Comparison of ENCODE assay signal across 11 cellular contexts in the genomic region with DNA sequence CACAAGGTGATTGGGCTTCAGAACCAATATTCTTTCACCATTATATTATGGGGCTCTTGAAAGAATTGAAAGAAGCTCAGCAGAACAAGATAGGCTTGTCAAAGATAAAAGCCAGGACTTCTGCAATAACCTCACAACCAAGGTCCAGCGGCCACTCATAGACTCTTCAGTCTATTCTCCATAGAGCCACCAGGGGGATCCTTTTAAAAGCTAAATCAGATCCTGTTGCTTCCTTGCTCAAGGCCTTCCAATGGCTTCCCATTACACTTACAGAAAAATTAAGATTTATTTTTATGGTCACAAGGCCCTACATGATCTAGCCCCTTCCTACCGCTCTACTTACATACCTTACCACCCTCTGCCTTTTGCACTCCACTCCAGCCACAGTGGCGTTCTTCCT.
DNase-seq lines count a peak whose midpoint lies in the region; ATAC-seq, FAIRE-seq and TF ChIP-seq lines count a peak whose summit lies in the region.
"Had no signal": no experiment of that assay in that cellular context is flagged by ENCODE, and none has a peak within 500 bp of the region (broad histone marks: within the 10 kb centered on the region; RNA-seq: fewer than 3 reads in every experiment).

No MANE protein-coding gene starts in this region.

- BruUV-seq in OCI-LY7 (replicated peaks; lab: Mats Ljungman, UMichigan): no TSS peak

- H3K4me3 ChIP-seq in DND-41 (ENCODE audit: low read depth in 1 of 2, low read length in 2 of 2) (no peak overlapping the region), H7 (ENCODE audit: insufficient read depth, low read depth, low read length) (no peak overlapping the region), OCI-LY7 (ENCODE audit: low read depth, low read length, poor library complexity, severe bottlenecking) (no peak overlapping the region), kidney epithelial cell (ENCODE audit: low read depth, low read length) (no peak overlapping the region), small intestine (ENCODE audit: low read depth in 1 of 2, low read length in 2 of 2) (no peak overlapping the region)

- no peaks in the 10 kb centered on the region for H3K4me1 Mint-ChIP-seq in activated CD4-positive, alpha-beta memory T cell treated with anti-CD3 and anti-CD28 coated beads, Interleukin-2, amount 10 ng/mL, durations not matched to agents 7 days and 5 days
- no peaks in the 10 kb centered on the region for H3K4me1 Mint-ChIP-seq in activated naive CD8-positive, alpha-beta T cell treated with anti-CD3 and anti-CD28 coated beads for 36 hours
- H3K4me1 Mint-ChIP-seq: activated naive CD4-positive, alpha-beta T cell treated with anti-CD3 and anti-CD28 coated beads, Interleukin-2, amount 50 U/mL, for 24 hours had no signal

- H3K4me1 ChIP-seq in DND-41 (ENCODE audit: insufficient read depth, low read length) (no peaks in the 10 kb centered on the region), OCI-LY7 (ENCODE audit: insufficient read depth, low read length, poor library complexity, severe bottlenecking) (no peaks in the 10 kb centered on the region), small intestine (ENCODE audit: control insufficient read depth in 2 of 2, insufficient read depth in 1 of 2, low read depth in 1 of 2, low read length in 1 of 2) (no peaks in the 10 kb centered on the region)

- CTCF ChIA-PET in OCI-LY7 (lab: Charles Lee; ENCODE audit: unreplicated experiment): no interaction called here
- CTCF ChIA-PET in activated CD4-positive, alpha-beta memory T cell treated with anti-CD3 and anti-CD28 coated beads, Interleukin-2, amount 10 ng/mL, durations not matched to agents 7 days and 5 days (lab: Charles Lee): interaction anchor here (0.7 kb wide), 1 partner anchor 176 kb away, joined by 3 read pairs; no protein-coding TSS in a partner anchor

- H3K36me3 Mint-ChIP-seq in activated CD4-positive, alpha-beta memory T cell treated with anti-CD3 and anti-CD28 coated beads, Interleukin-2, amount 10 ng/mL, durations not matched to agents 7 days and 5 days (ENCODE audit: low read depth): no peaks in the 10 kb centered on the region
- peaks cover 4% of the 10 kb centered on the region for H3K36me3 Mint-ChIP-seq in activated naive CD8-positive, alpha-beta T cell treated with anti-CD3 and anti-CD28 coated beads for 36 hours
- H3K36me3 Mint-ChIP-seq: activated naive CD4-positive, alpha-beta T cell treated with anti-CD3 and anti-CD28 coated beads, Interleukin-2, amount 50 U/mL, for 24 hours had no signal

- no peak overlapping the region for H3K9ac ChIP-seq in DND-41 (ENCODE audit: low read depth, low read length)

- H3K4me2 ChIP-seq in DND-41 (ENCODE audit: insufficient read depth, low read length) (no peak overlapping the region), OCI-LY7 (ENCODE audit: low read length) (no peak overlapping the region)

- H3K9me3 Mint-ChIP-seq in activated CD4-positive, alpha-beta memory T cell treated with anti-CD3 and anti-CD28 coated beads, Interleukin-2, amount 10 ng/mL, durations not matched to agents 7 days and 5 days: no peaks in the 10 kb centered on the region
- peaks cover 3% of the 10 kb centered on the region for H3K9me3 Mint-ChIP-seq in activated naive CD8-positive, alpha-beta T cell treated with anti-CD3 and anti-CD28 coated beads for 36 hours
- H3K9me3 Mint-ChIP-seq: activated naive CD4-positive, alpha-beta T cell treated with anti-CD3 and anti-CD28 coated beads, Interleukin-2, amount 50 U/mL, for 24 hours had no signal

- H3K4me3 Mint-ChIP-seq in activated CD4-positive, alpha-beta memory T cell treated with anti-CD3 and anti-CD28 coated beads, Interleukin-2, amount 10 ng/mL, durations not matched to agents 7 days and 5 days: no peak overlapping the region
- no peak overlapping the region for H3K4me3 Mint-ChIP-seq in activated naive CD8-positive, alpha-beta T cell treated with anti-CD3 and anti-CD28 coated beads for 36 hours
- H3K4me3 Mint-ChIP-seq: activated naive CD4-positive, alpha-beta T cell treated with anti-CD3 and anti-CD28 coated beads, Interleukin-2, amount 50 U/mL, for 24 hours had no signal

- no peaks in the 10 kb centered on the region for H3K79me2 ChIP-seq in DND-41 (ENCODE audit: insufficient read depth, low read length)
- no peaks in the 10 kb centered on the region for H3K79me2 ChIP-seq in OCI-LY7 (ENCODE audit: insufficient read depth, low read depth, low read length)

- peak; percentile 44 for TF ChIP-seq CTCF in DND-41 (IDR thresholded peaks at IDR 0.05; ENCODE audit: borderline replicate concordance, extremely low read depth, low read length, poor library complexity, severe bottlenecking)
- TF ChIP-seq CTCF in OCI-LY7 (conservative IDR thresholded peaks at IDR 0.05; ENCODE audit: low read length): peak; percentile 70
- TF ChIP-seq CTCF in kidney epithelial cell (IDR thresholded peaks at IDR 0.05; ENCODE audit: insufficient read depth, low read length, poor library complexity, severe bottlenecking): peak; percentile 25

- DNase-seq in DND-41: no peak
- DNase-seq in H7: peak; percentile 26
- peak; percentile 33 for DNase-seq in OCI-LY7 (ENCODE audit: low spot score)
- no peak for DNase-seq in kidney epithelial cell (ENCODE audit: low read depth)
- DNase-seq in HCEC 1CT: no peak
- DNase-seq in activated CD4-positive, alpha-beta memory T cell treated with anti-CD3 and anti-CD28 coated beads, Interleukin-2, amount 10 ng/mL, durations not matched to agents 7 days and 5 days: no peak
- DNase-seq in small intestine: no peak
- no peak for DNase-seq in activated naive CD8-positive, alpha-beta T cell treated with anti-CD3 and anti-CD28 coated beads for 36 hours

- H3K27me3 Mint-ChIP-seq in activated CD4-positive, alpha-beta memory T cell treated with anti-CD3 and anti-CD28 coated beads, Interleukin-2, amount 10 ng/mL, durations not matched to agents 7 days and 5 days: no peaks in the 10 kb centered on the region
- no peaks in the 10 kb centered on the region for H3K27me3 Mint-ChIP-seq in activated naive CD8-positive, alpha-beta T cell treated with anti-CD3 and anti-CD28 coated beads for 36 hours
- H3K27me3 Mint-ChIP-seq: activated naive CD4-positive, alpha-beta T cell treated with anti-CD3 and anti-CD28 coated beads, Interleukin-2, amount 50 U/mL, for 24 hours had no signal

- WGBS in small intestine, 3 donors: 89 to 92% (median 89%) methylated on average over 3 of the region's 3 CpGs

- no peak overlapping the region for H3K27ac Mint-ChIP-seq in activated CD4-positive, alpha-beta memory T cell treated with anti-CD3 and anti-CD28 coated beads, Interleukin-2, amount 10 ng/mL, durations not matched to agents 7 days and 5 days
- no peak overlapping the region for H3K27ac Mint-ChIP-seq in activated naive CD8-positive, alpha-beta T cell treated with anti-CD3 and anti-CD28 coated beads for 36 hours
- H3K27ac Mint-ChIP-seq: activated naive CD4-positive, alpha-beta T cell treated with anti-CD3 and anti-CD28 coated beads, Interleukin-2, amount 50 U/mL, for 24 hours had no signal

- H3K9me3 ChIP-seq in DND-41 (ENCODE audit: insufficient read depth, low read length, severe bottlenecking): no peaks in the 10 kb centered on the region
- no peaks in the 10 kb centered on the region for H3K9me3 ChIP-seq in OCI-LY7 (ENCODE audit: low read length)
- no peaks in the 10 kb centered on the region for H3K9me3 ChIP-seq in small intestine (ENCODE audit: control insufficient read depth, low read depth)

- no peak for FAIRE-seq in small intestine (lab: Jason Lieb, UNC)
- FAIRE-seq: endothelial cell of umbilical vein, islet of Langerhans had no signal

- H2AFZ ChIP-seq in DND-41 (ENCODE audit: low read depth, low read length) (no peak overlapping the region), OCI-LY7 (ENCODE audit: low read length) (no peak overlapping the region)

- H3K36me3 ChIP-seq in DND-41 (ENCODE audit: insufficient read depth, low read length): no peaks in the 10 kb centered on the region
- H3K36me3 ChIP-seq in H7 (replicated peaks; ENCODE audit: control insufficient read depth, insufficient read depth, low read length): no peaks in the 10 kb centered on the region
- H3K36me3 ChIP-seq in OCI-LY7 (ENCODE audit: insufficient read depth, low read length): no peaks in the 10 kb centered on the region
- H3K36me3 ChIP-seq in kidney epithelial cell (ENCODE audit: control insufficient read depth, insufficient read depth, low read length): no peaks in the 10 kb centered on the region
- H3K36me3 ChIP-seq in small intestine (ENCODE audit: control insufficient read depth in 2 of 2, insufficient read depth in 2 of 2, low read length in 2 of 2): no peaks in the 10 kb centered on the region

- H4K20me1 ChIP-seq in DND-41 (ENCODE audit: insufficient read depth, low read length) (no peaks in the 10 kb centered on the region), OCI-LY7 (ENCODE audit: insufficient read depth, low read length) (no peaks in the 10 kb centered on the region)

- intact Hi-C loops in OCI-LY7 (cut with micrococcal nuclease; ENCODE audit: unreplicated experiment): loop anchor here (1.0 kb wide), 1 partner anchor 178 kb away; no protein-coding TSS in a partner anchor

- no peaks in the 10 kb centered on the region for H3K9me2 ChIP-seq in OCI-LY7 (ENCODE audit: insufficient read depth, low read length)

- H3K27ac ChIP-seq in DND-41 (ENCODE audit: low read length) (no peak overlapping the region), OCI-LY7 (ENCODE audit: low read depth, low read length, poor library complexity, severe bottlenecking) (no peak overlapping the region), small intestine (ENCODE audit: low read depth in 1 of 2, low read length in 1 of 2) (no peak overlapping the region)

- H3K27me3 ChIP-seq in DND-41 (ENCODE audit: insufficient read depth, low read length, poor library complexity) (no peaks in the 10 kb centered on the region), H7 (ENCODE audit: control insufficient read depth, insufficient read depth, low read length) (no peaks in the 10 kb centered on the region), kidney epithelial cell (ENCODE audit: control insufficient read depth, insufficient read depth, low read length) (no peaks in the 10 kb centered on the region), small intestine (ENCODE audit: control insufficient read depth in 2 of 2, insufficient read depth in 2 of 2, low read length in 2 of 2) (no peaks in the 10 kb centered on the region)

- POLR2A ChIA-PET in OCI-LY7 (lab: Charles Lee): no interaction called here
- POLR2A ChIA-PET in activated CD4-positive, alpha-beta memory T cell treated with anti-CD3 and anti-CD28 coated beads, Interleukin-2, amount 10 ng/mL, durations not matched to agents 7 days and 5 days (lab: Charles Lee): no interaction called here

- ATAC-seq in DND-41 (ENCODE audit: insufficient read depth, low read depth): no peak; the same call in 2 of the 3 replicates

Comparison
In these comparisons a context has a peak if more than half of its experiments do, and no peak if none do; other contexts are left out.
1. DNase-seq: peak in H7 (single experiment) and OCI-LY7 (single experiment); none in DND-41 (single experiment), kidney epithelial cell (single experiment), HCEC 1CT (single experiment), activated CD4-positive, alpha-beta memory T cell treated with anti-CD3 and anti-CD28 coated beads, Interleukin-2, amount 10 ng/mL, durations not matched to agents 7 days and 5 days (single experiment), small intestine (single experiment) and activated naive CD8-positive, alpha-beta T cell treated with anti-CD3 and anti-CD28 coated beads for 36 hours (single experiment).
2. Peak in every context shown above with its lines, with median percentiles within 50 percentile points of each other: CTCF ChIP-seq.